8 cellular contexts compared by ENCODE assay signal in the genomic region with DNA sequence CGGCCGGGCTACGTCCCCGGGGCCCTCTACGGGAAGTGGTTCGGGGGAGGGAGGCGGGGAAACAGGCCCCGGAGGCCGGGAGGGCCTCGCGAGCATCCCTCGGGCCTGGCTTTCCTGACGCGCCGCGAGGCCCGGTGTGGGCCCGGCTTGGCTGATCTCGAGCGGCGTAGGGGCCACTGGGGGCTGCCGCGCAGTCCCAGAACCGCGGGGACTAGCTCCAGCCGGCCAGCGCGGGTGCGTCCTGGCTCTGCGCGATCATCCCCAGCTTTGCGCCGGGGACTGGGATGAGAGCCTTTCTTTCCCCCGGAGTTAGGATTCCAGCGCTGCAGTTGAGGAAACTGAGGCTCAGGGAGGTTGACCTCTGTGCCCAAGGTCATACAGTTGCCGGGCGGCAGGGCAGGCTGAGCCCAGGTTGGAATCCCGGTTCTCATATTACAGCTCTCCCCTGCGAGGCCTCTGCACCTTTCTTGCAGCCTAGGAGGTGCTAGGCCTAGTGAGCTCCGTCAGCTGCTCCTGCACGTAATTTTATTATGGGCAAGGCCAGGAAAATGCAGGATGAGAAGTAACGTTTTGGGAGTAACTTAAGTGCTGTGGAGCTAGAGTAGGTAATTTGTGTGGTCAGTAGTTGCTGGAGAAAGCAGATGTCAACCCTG. TPM values are rescaled to one million over a fixed set of nuclear protein-coding genes. Genes with fewer than 3 reads are reported as not detected.
A peak's percentile ranks its signal among the peaks of the same experiment; 100 is the strongest.
DNase-seq lines count a peak whose midpoint lies in the region; ATAC-seq and TF ChIP-seq lines count a peak whose summit lies in the region.

No MANE protein-coding gene starts in this region.

- H3K36me3 ChIP-seq in GM06990 (ENCODE audit: control insufficient read depth, insufficient read depth, low read length) (no peaks in the 10 kb centered on the region), SK-N-MC (ENCODE audit: insufficient read depth, low read length) (no peaks in the 10 kb centered on the region), endodermal cell (ENCODE audit: control insufficient read depth, insufficient read depth, low read length) (no peaks in the 10 kb centered on the region), muscle layer of duodenum (ENCODE audit: control insufficient read depth in 1 of 2, insufficient read depth in 2 of 2, low read length in 2 of 2) (no peaks in the 10 kb centered on the region)

- H3K27me3 ChIP-seq in GM06990 (replicated peaks; ENCODE audit: control insufficient read depth, insufficient read depth, low read length): no peaks in the 10 kb centered on the region
- H3K27me3 ChIP-seq in endodermal cell (ENCODE audit: control insufficient read depth, insufficient read depth, low read length, poor library complexity, severe bottlenecking): no peaks in the 10 kb centered on the region
- no peaks in the 10 kb centered on the region for H3K27me3 ChIP-seq in muscle layer of duodenum (ENCODE audit: low read depth, low read length)

- DNase-seq in GM06990 (ENCODE audit: extremely low read depth, insufficient read length): no peak
- DNase-seq in SK-N-MC (ENCODE audit: low read depth, low spot score): no peak
- peak; percentile 81 for DNase-seq in endodermal cell
- DNase-seq in GM13976 (ENCODE audit: low spot score): no peak

- H3K9me3 ChIP-seq in SK-N-MC (ENCODE audit: low read depth, low read length) (no peaks in the 10 kb centered on the region), endodermal cell (ENCODE audit: control insufficient read depth, low read length) (no peaks in the 10 kb centered on the region), muscle layer of duodenum (ENCODE audit: control insufficient read depth in 1 of 2, low read length in 2 of 2) (no peaks in the 10 kb centered on the region)

- H3K9ac ChIP-seq in SK-N-MC (ENCODE audit: insufficient read length): peak overlapping the region; percentile 65
- peak overlapping the region; percentile 80 for H3K9ac ChIP-seq in endodermal cell (ENCODE audit: extremely low read depth, low read length, poor library complexity, severe bottlenecking)

- peak overlapping the region; percentile 31 for H3K27ac Mint-ChIP-seq in endodermal cell

- no peak for TF ChIP-seq CTCF in GM06990 (IDR thresholded peaks at IDR 0.05; ENCODE audit: insufficient read depth, low read length, poor library complexity, severe bottlenecking)
- TF ChIP-seq CTCF in endodermal cell (conservative IDR thresholded peaks at IDR 0.05): no peak
- TF ChIP-seq CTCF in GM13976 (IDR thresholded peaks at IDR 0.05; ENCODE audit: borderline replicate concordance, control extremely low read depth, extremely low read depth, insufficient read depth, missing control alignments): no peak

- H3K4me1 ChIP-seq in endodermal cell (ENCODE audit: control insufficient read depth, insufficient read depth, low read length) (peaks cover 9% of the 10 kb centered on the region), muscle layer of duodenum (ENCODE audit: control insufficient read depth in 1 of 2, insufficient read depth in 2 of 2, low read length in 2 of 2) (peaks cover 16 to 20% of the 10 kb centered on the region in 2 donors)

- peaks cover 41% of the 10 kb centered on the region for H3K27me3 Mint-ChIP-seq in endodermal cell (ENCODE audit: insufficient read depth)

- H3K4me3 ChIP-seq in GM06990 (replicated peaks; ENCODE audit: low read depth, low read length) (peak overlapping the region; percentile 71), SK-N-MC (peak overlapping the region; percentile 82), endodermal cell (ENCODE audit: low read length) (peak overlapping the region; percentile 86), muscle layer of duodenum (ENCODE audit: low read depth in 1 of 2, low read length in 2 of 2) (peak overlapping the region; percentile 78 to 79)

- peak overlapping the region; percentile 63 for H3K4me3 Mint-ChIP-seq in endodermal cell

- peaks cover 4% of the 10 kb centered on the region for H3K36me3 Mint-ChIP-seq in endodermal cell (ENCODE audit: low read depth)

- 1% methylated on average over 28 to 42 of the region's 42 CpGs for WGBS in endodermal cell (ENCODE audit: insufficient coverage in 1 of 2, insufficient read length in 1 of 2), 2 experiments

- ATAC-seq in HG03196 (IDR thresholded peaks at IDR 0.05; ENCODE audit: unreplicated experiment) (peak; percentile 3), HG03354 (IDR thresholded peaks at IDR 0.05; ENCODE audit: poor library complexity, severe bottlenecking, unreplicated experiment) (no peak), GM18870 (IDR thresholded peaks at IDR 0.05; ENCODE audit: unreplicated experiment) (no peak)

- H3K9me3 Mint-ChIP-seq in endodermal cell: no peaks in the 10 kb centered on the region

- peaks cover 47% of the 10 kb centered on the region for H3K4me1 Mint-ChIP-seq in endodermal cell

- in situ Hi-C loops in GM13976 (cut with MboI; ENCODE audit: low sequenced_read_pairs, unreplicated experiment): no loop called here

- H3K27ac ChIP-seq in SK-N-MC (no peak overlapping the region), endodermal cell (ENCODE audit: low read depth, low read length) (peak overlapping the region; percentile 69), muscle layer of duodenum (ENCODE audit: low read length) (peak overlapping the region; percentile 26)

RNA-seq across cellular contexts. Expression of a gene that starts 0.5 kb away (rescaled TPM):
- total RNA-seq in endodermal cell: 10 to 100 TPM; 23.9 to 24.3 TPM
- 20.8 TPM for polyA plus RNA-seq in endodermal cell (2013, experiment 1 of 2)
- polyA plus RNA-seq in endodermal cell (2013, experiment 2 of 2): 17.4 TPM
